ENCODE assay signal across 8 cellular contexts in genomic region chr16:4694664-4695451, GRCh38. TPM values are rescaled to one million over a fixed set of nuclear protein-coding genes. Genes with fewer than 3 reads are reported as not detected.
DNase-seq lines count a peak whose midpoint lies in the region; ATAC-seq, FAIRE-seq and TF ChIP-seq lines count a peak whose summit lies in the region.

No MANE protein-coding gene starts in this region.

- no peaks in the 10 kb centered on the region for H3K27me3 Mint-ChIP-seq in T-helper 17 cell

- H3K4me2 ChIP-seq in DOHH2 (ENCODE audit: low read length) = peak overlapping the region; percentile 88

- peaks cover 4% of the 10 kb centered on the region; the same call in 1 of the 2 replicates for H4K20me1 ChIP-seq in DOHH2 (ENCODE audit: control insufficient read depth, insufficient read depth, low read depth, low read length)

- peak overlapping the region; percentile 80 for H3K4me3 ChIP-seq in DOHH2 (ENCODE audit: low read length)
- peak overlapping the region; percentile 80 for H3K4me3 ChIP-seq in fibroblast of pulmonary artery (replicated peaks; ENCODE audit: low read depth, low read length)
- H3K4me3 ChIP-seq in pancreas = peak overlapping the region in 2 of 4 donors; percentile 88 to 99

- intact Hi-C loops in pancreas (cut with DNase I) = no loop called here

- no peak for FAIRE-seq in pancreas (lab: Jason Lieb, UNC)

- WGBS in pancreas, 2 donors = 58 to 68% methylated on average over 22 to 25 of the region's 25 CpGs

- H3K36me3 ChIP-seq in DOHH2 (ENCODE audit: control insufficient read depth, low read length) = peaks cover 33% of the 10 kb centered on the region
- peaks cover 0 to 30% (median 3%) of the 10 kb centered on the region in 3 donors for H3K36me3 ChIP-seq in pancreas

- DNase-seq in T-helper 17 cell (no peak), fibroblast of pulmonary artery (ENCODE audit: low read depth) (no peak), pancreas (peak in 4 of 6 donors; percentile 30 to 82 (median 56)), H4 (ENCODE audit: low spot score) (no peak), middle frontal gyrus (ENCODE audit: extremely low spot score, low spot score) (no peak), NCI-H128 (lab: John Stamatoyannopoulos, UW; ENCODE audit: unreplicated experiment) (no peak)

- no peaks in the 10 kb centered on the region for H3K9me2 ChIP-seq in DOHH2 (replicated peaks; ENCODE audit: control insufficient read depth, low read length)

- no peak overlapping the region for H3K27ac Mint-ChIP-seq in T-helper 17 cell

- no peak for TF ChIP-seq CTCF in DOHH2 (IDR thresholded peaks at IDR 0.05; ENCODE audit: low read depth, low read length, poor library complexity, severe bottlenecking)
- no peak for TF ChIP-seq CTCF in fibroblast of pulmonary artery (IDR thresholded peaks at IDR 0.05; ENCODE audit: low read length, missing control alignments)
- TF ChIP-seq CTCF in pancreas (IDR thresholded peaks at IDR 0.05) = no peak

- no peaks in the 10 kb centered on the region for H3F3A ChIP-seq in DOHH2 (ENCODE audit: control insufficient read depth, insufficient read depth)

- H3K4me1 Mint-ChIP-seq in T-helper 17 cell = peaks cover 10% of the 10 kb centered on the region

- no peak overlapping the region for H3K27ac ChIP-seq in DOHH2 (ENCODE audit: low read depth, low read length)
- no peak overlapping the region for H3K27ac ChIP-seq in pancreas

- no peaks in the 10 kb centered on the region for H3K27me3 ChIP-seq in DOHH2 (ENCODE audit: control insufficient read depth, low read length)
- H3K27me3 ChIP-seq in pancreas = no peaks in the 10 kb centered on the region

- peak overlapping the region; percentile 88 for H3K4me3 Mint-ChIP-seq in T-helper 17 cell

- no peaks in the 10 kb centered on the region for H3K9me3 ChIP-seq in DOHH2 (ENCODE audit: control insufficient read depth, insufficient read depth, low read length)
- H3K9me3 ChIP-seq in T-helper 17 cell (ENCODE audit: control insufficient read depth, low read length, poor library complexity, severe bottlenecking) = no peaks in the 10 kb centered on the region
- no peaks in the 10 kb centered on the region for H3K9me3 ChIP-seq in pancreas

- no peaks in the 10 kb centered on the region for H3K36me3 Mint-ChIP-seq in T-helper 17 cell (ENCODE audit: low read depth)

- ATAC-seq in T-helper 17 cell = no peak
- ATAC-seq in pancreas = no peak
- ATAC-seq in HG02678 (IDR thresholded peaks at IDR 0.05; ENCODE audit: unreplicated experiment) = no peak

- H3K4me1 ChIP-seq in DOHH2 (ENCODE audit: control insufficient read depth, low read length) (peaks cover 15% of the 10 kb centered on the region), pancreas (peaks cover 0 to 7% (median 0%) of the 10 kb centered on the region in 3 donors)

- H3K79me2 ChIP-seq in DOHH2 (ENCODE audit: control insufficient read depth, low read length) = peaks cover 16% of the 10 kb centered on the region

RNA-seq across cellular contexts. Expression of gene NUDT16L1, which starts 1.5 kb away (rescaled TPM):
- 10 to 100 TPM; 44.7 to 49.6 TPM for total RNA-seq in T-helper 17 cell
- 10 to 100 TPM in 5 of 6 donors, 1 to 10 TPM in 1; 7.0 to 16.5 (median 12.8) TPM for total RNA-seq in pancreas
- polyA plus RNA-seq in pancreas = 10 to 100 TPM; 17.3 to 32.3 TPM
- 37.1 and 39.6 TPM in 2 replicates for total RNA-seq in H4 (2014; rRNA removed; shearing (Covaris generic))

RNA-seq across cellular contexts. Expression of gene ANKS3, which starts 39.2 kb away (rescaled TPM):
- total RNA-seq in T-helper 17 cell (10 to 100 TPM; 15.6 to 20.0 TPM), pancreas (10 to 100 TPM in 5 of 6 donors, 1 to 10 TPM in 1; 8.7 to 20.4 (median 11.7) TPM)
- polyA plus RNA-seq in pancreas = 10 to 100 TPM; 56.8 to 69.1 TPM
- total RNA-seq in H4 (2014; rRNA removed; shearing (Covaris generic)) = 6.0 and 6.4 TPM in 2 replicates

RNA-seq across cellular contexts. Expression of gene DNAAF8, which starts 39.5 kb away (rescaled TPM):
- total RNA-seq in T-helper 17 cell = not detected
- total RNA-seq in pancreas = 1 to 10 TPM in 1 of 6 donors, under 1 TPM in 5; 0.23 to 1.0 (median 0.58) TPM
- polyA plus RNA-seq in pancreas = 1 to 10 TPM in 1 of 2 donors, under 1 TPM in 1; 0.52 to 1.0 TPM
- total RNA-seq in H4 (2014; rRNA removed; shearing (Covaris generic)) = 0.62 and 6.4 TPM in 2 replicates

Comparison
In these comparisons a context has a peak if more than half of its experiments do, and no peak if none do; other contexts are left out.
1. DNase-seq: peak in pancreas (4 of 6); none in T-helper 17 cell (0 of 3), fibroblast of pulmonary artery (single experiment), H4 (single experiment), middle frontal gyrus (single experiment) and NCI-H128 (single experiment).